In the genomic region with DNA sequence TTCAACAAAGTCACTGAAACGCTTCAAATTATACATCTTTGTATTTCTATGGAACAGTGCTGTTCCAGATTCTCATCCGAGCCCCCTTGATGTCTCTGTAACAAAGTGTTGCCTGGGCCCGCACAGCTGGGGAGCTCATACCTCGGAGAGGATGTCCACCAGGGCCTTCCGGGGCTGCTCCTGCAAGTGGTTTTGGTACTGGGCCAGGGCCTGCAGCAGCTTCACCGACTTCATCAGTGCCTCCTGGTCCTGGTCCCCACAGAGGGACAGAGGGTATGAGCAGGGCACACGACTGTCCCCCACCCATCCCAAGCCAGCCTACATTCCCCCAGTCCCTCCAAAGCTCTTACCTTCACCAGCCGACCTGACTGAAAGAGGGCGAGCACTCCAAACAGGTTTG, we compare ENCODE assay signal across 10 cellular contexts. TPM values are rescaled to one million over a fixed set of nuclear protein-coding genes. Genes with fewer than 3 reads are reported as not detected.
DNase-seq lines count a peak whose midpoint lies in the region; TF ChIP-seq lines count a peak whose summit lies in the region.
"Had no signal": no experiment of that assay in that cellular context is flagged by ENCODE, and none has a peak within 500 bp of the region (broad histone marks: within the 10 kb centered on the region; RNA-seq: fewer than 3 reads in every experiment).

No MANE protein-coding gene starts in this region.

- peaks cover 66% of the 10 kb centered on the region for H3K36me3 Mint-ChIP-seq in activated T-cell treated with anti-CD3 and anti-CD28 coated beads, Interleukin-2, amount 50 U/mL, for 24 hours (ENCODE audit: low read depth)

- H3K36me3 ChIP-seq in smooth muscle cell (ENCODE audit: low read depth) (no peaks in the 10 kb centered on the region), WERI-Rb-1 (peaks cover 49% of the 10 kb centered on the region)

- peaks cover 17% of the 10 kb centered on the region for H3K4me1 ChIP-seq in smooth muscle cell (ENCODE audit: low read depth)

- H4K20me1 ChIP-seq in smooth muscle cell (ENCODE audit: low read depth): no peaks in the 10 kb centered on the region

- H3K4me3 Mint-ChIP-seq in activated T-cell treated with anti-CD3 and anti-CD28 coated beads, Interleukin-2, amount 50 U/mL, for 24 hours: peak overlapping the region; percentile 97

- CTCF ChIA-PET in RWPE1 (lab: Yijun Ruan, JAX): interaction anchor here (0.8 kb wide), 1 partner anchor 72 kb away, joined by 4 read pairs; no protein-coding TSS in a partner anchor

- H3K27me3 Mint-ChIP-seq in activated T-cell treated with anti-CD3 and anti-CD28 coated beads, Interleukin-2, amount 50 U/mL, for 24 hours: no peaks in the 10 kb centered on the region

- DNase-seq in activated T-cell treated with anti-CD3 and anti-CD28 coated beads, Interleukin-2, amount 50 U/mL, for 24 hours: no peak
- no peak for DNase-seq in activated T-cell treated with anti-CD3 and anti-CD28 coated beads, Interleukin-2, amount 50 U/mL, for 48 hours
- DNase-seq in RWPE1 (ENCODE audit: low spot score) (no peak), fibroblast of mammary gland (ENCODE audit: low read depth) (no peak), smooth muscle cell (lab: John Stamatoyannopoulos, UW; ENCODE audit: unreplicated experiment) (no peak), DMS114 treated with DMSO at 0.1 percent for 48 hours (lab: John Stamatoyannopoulos, UW; ENCODE audit: unreplicated experiment) (no peak), amygdala (lab: John Stamatoyannopoulos, UW) (no peak), WERI-Rb-1 (no peak)
- DNase-seq: activated CD8-positive, alpha-beta memory T cell treated with anti-CD3 and anti-CD28 coated beads for 24 hours had no signal

- H3F3A ChIP-seq in smooth muscle cell (ENCODE audit: low read depth): no peaks in the 10 kb centered on the region

- H3K4me3 ChIP-seq in fibroblast of mammary gland (ENCODE audit: control insufficient read depth, low read depth, low read length) (peak overlapping the region; percentile 97), smooth muscle cell (no peak overlapping the region), WERI-Rb-1 (ENCODE audit: low read depth, low read length) (no peak overlapping the region)

- peak overlapping the region; percentile 92 for H3K27ac Mint-ChIP-seq in activated T-cell treated with anti-CD3 and anti-CD28 coated beads, Interleukin-2, amount 50 U/mL, for 24 hours

- peak overlapping the region; percentile 72 for H3K27ac ChIP-seq in RWPE1
- H3K27ac ChIP-seq in smooth muscle cell (ENCODE audit: low read depth): no peak overlapping the region
- no peak overlapping the region for H3K27ac ChIP-seq in WERI-Rb-1

- POLR2A ChIA-PET in RWPE1 (lab: Yijun Ruan, JAX; ENCODE audit: low non-redundant PET): interaction anchor here (0.6 kb wide), 1 partner anchor 123 kb away, joined by 3 read pairs; no protein-coding TSS in a partner anchor

- no peaks in the 10 kb centered on the region for H3K9me3 ChIP-seq in smooth muscle cell (replicated peaks; ENCODE audit: low read depth)
- H3K9me3 ChIP-seq in WERI-Rb-1 (ENCODE audit: severe bottlenecking): no peaks in the 10 kb centered on the region

- TF ChIP-seq CTCF in RWPE1 (conservative IDR thresholded peaks at IDR 0.05; ENCODE audit: low read depth) (no peak), fibroblast of mammary gland (conservative IDR thresholded peaks at IDR 0.05; ENCODE audit: control insufficient read depth, insufficient read depth, low read depth, low read length) (no peak), smooth muscle cell (IDR thresholded peaks at IDR 0.05; ENCODE audit: borderline replicate concordance, insufficient read depth, poor library complexity, severe bottlenecking) (no peak), WERI-Rb-1 (IDR thresholded peaks at IDR 0.05; ENCODE audit: low read depth, low read length) (no peak)

- H3K9ac ChIP-seq in smooth muscle cell (ENCODE audit: low read depth): no peak overlapping the region

- peaks cover 18% of the 10 kb centered on the region for H3K79me2 ChIP-seq in smooth muscle cell (ENCODE audit: low read depth)

- H2AFZ ChIP-seq in smooth muscle cell (ENCODE audit: low read depth): no peak overlapping the region

- no peaks in the 10 kb centered on the region for H3K9me3 Mint-ChIP-seq in activated T-cell treated with anti-CD3 and anti-CD28 coated beads, Interleukin-2, amount 50 U/mL, for 24 hours

- peaks cover 27% of the 10 kb centered on the region for H3K4me1 Mint-ChIP-seq in activated T-cell treated with anti-CD3 and anti-CD28 coated beads, Interleukin-2, amount 50 U/mL, for 24 hours (ENCODE audit: low read depth)

- WGBS in smooth muscle cell (ENCODE audit: low lambda C conversion rate): 89% methylated on average over 9 of the region's 9 CpGs

- H3K27me3 ChIP-seq in smooth muscle cell (ENCODE audit: low read depth) (no peaks in the 10 kb centered on the region), WERI-Rb-1 (ENCODE audit: insufficient read depth, low read depth, severe bottlenecking) (no peaks in the 10 kb centered on the region)

- peak overlapping the region; percentile 98 for H3K4me2 ChIP-seq in smooth muscle cell

RNA-seq across cellular contexts. Expression of a gene that starts 1.5 kb away (rescaled TPM):
- 14.3 and 18.1 TPM in 2 replicates for total RNA-seq in smooth muscle cell
- 28.1 and 33.5 TPM in 2 replicates for polyA plus RNA-seq in smooth muscle cell

RNA-seq across cellular contexts. Expression of a gene that starts 6.7 kb away (rescaled TPM):
- 0.27 and 0.76 TPM in 2 replicates for total RNA-seq in smooth muscle cell
- polyA plus RNA-seq in smooth muscle cell: not detected in 2 replicates
- total RNA-seq: NCI-H460 had no signal

RNA-seq across cellular contexts. Expression of a gene that starts 30.7 kb away (rescaled TPM):
- 5.0 and 5.1 TPM in 2 replicates for total RNA-seq in smooth muscle cell
- 8.3 and 14.8 TPM in 2 replicates for polyA plus RNA-seq in smooth muscle cell

RNA-seq across cellular contexts. Expression of a gene that starts 55.0 kb away (rescaled TPM):
- 15.9 and 16.5 TPM in 2 replicates for total RNA-seq in smooth muscle cell
- polyA plus RNA-seq in smooth muscle cell: 5.1 and 44.1 TPM in 2 replicates
